21 cellular contexts compared by ENCODE assay signal in the genomic region with DNA sequence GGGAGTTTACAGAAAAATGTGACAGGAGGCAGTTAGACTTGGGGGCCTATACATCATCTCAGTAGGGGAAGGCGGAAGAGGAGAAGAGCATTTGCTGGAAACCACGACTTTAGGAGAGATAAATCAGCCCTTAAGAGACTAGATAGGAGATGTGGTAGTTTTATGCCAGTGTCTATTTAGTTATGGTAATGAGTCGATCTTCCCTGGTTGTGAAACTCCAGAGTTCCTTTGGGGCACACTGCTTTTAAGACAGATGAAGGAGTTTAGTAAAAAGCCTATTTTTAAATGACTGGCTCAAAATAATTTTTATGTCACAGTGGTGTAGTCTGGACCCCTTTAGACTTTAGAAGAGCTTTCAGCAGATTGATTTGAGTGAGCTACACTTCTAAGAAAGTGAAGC. TPM values are rescaled to one million over a fixed set of nuclear protein-coding genes. Genes with fewer than 3 reads are reported as not detected.
A peak's percentile ranks its signal among the peaks of the same experiment; 100 is the strongest.
DNase-seq lines count a peak whose midpoint lies in the region; ATAC-seq and TF ChIP-seq lines count a peak whose summit lies in the region.
"Had no signal": no experiment of that assay in that cellular context is flagged by ENCODE, and none has a peak within 500 bp of the region (broad histone marks: within the 10 kb centered on the region; RNA-seq: fewer than 3 reads in every experiment).

No MANE protein-coding gene starts in this region.

- no peak for TF ChIP-seq POLR2A in NB4 (IDR thresholded peaks at IDR 0.05; ENCODE audit: extremely low read depth, insufficient read length)

- WGBS in GM23248 (ENCODE audit: low coverage in 1 of 2, low lambda C conversion rate in 2 of 2, missing lambda C conversion rate in 2 of 2), 2 experiments, result 90% methylated on average over 3 of the region's 3 CpGs
- WGBS in psoas muscle, 3 donors, result 43 to 70% (median 45%) methylated on average over 3 of the region's 3 CpGs

- H3F3A ChIP-seq in GM23248 (ENCODE audit: insufficient read depth), result no peaks in the 10 kb centered on the region
- H3F3A ChIP-seq in neural progenitor cell (ENCODE audit: low read depth), result no peaks in the 10 kb centered on the region

- H3K4me1 ChIP-seq in GM23248 (ENCODE audit: insufficient read depth) (no peaks in the 10 kb centered on the region), psoas muscle (peaks cover 66% of the 10 kb centered on the region), neural progenitor cell (peaks cover 10% of the 10 kb centered on the region)

- H3K9ac ChIP-seq in GM23248 (no peak overlapping the region), neural progenitor cell (no peak overlapping the region)

- H3K4me1 Mint-ChIP-seq in neural progenitor cell, result peaks cover 18% of the 10 kb centered on the region
- H3K4me1 Mint-ChIP-seq: B cell had no signal

- no peak for TF ChIP-seq CTCF in NB4 (IDR thresholded peaks at IDR 0.05; ENCODE audit: low read depth, low read length)
- TF ChIP-seq CTCF in fibroblast of mammary gland (conservative IDR thresholded peaks at IDR 0.05; ENCODE audit: control insufficient read depth, insufficient read depth, low read depth, low read length), result no peak
- no peak for TF ChIP-seq CTCF in psoas muscle (IDR thresholded peaks at IDR 0.05)
- TF ChIP-seq CTCF in neural progenitor cell (IDR thresholded peaks at IDR 0.05), result no peak

- DNase-seq in GM23248 (peak; percentile 40), NB4 (ENCODE audit: low read depth) (peak; percentile 23), fibroblast of mammary gland (ENCODE audit: low read depth) (peak; percentile 34), psoas muscle (no peak), neural progenitor cell (ENCODE audit: low spot score) (no peak), HUDEP-2 (lab: John Stamatoyannopoulos, UW; ENCODE audit: unreplicated experiment in 76 of 76) (no peak)
- no peak for DNase-seq in stimulated activated CD4-positive, alpha-beta T cell treated with anti-CD3 and anti-CD28 coated beads, Interleukin-12 subunit alpha, Interleukin-12 subunit beta, amount 100 ng/mL, for 4 hours
- DNase-seq: ACHN; CD4-positive, CD25-positive, alpha-beta regulatory T cell; COR-L47; DMS 273 treated with DMSO at 0.1 percent for 48 hours; DND-41; NCI-H1417 treated with DMSO at 0.1 percent for 48 hours; NCI-H187 treated with DMSO at 0.1 percent for 48 hours; NCI-H2227 treated with DMSO at 0.1 percent for 48 hours; NCI-H510A treated with DMSO at 0.1 percent for 48 hours; PC-3; SW 1271 had no signal

- H3K4me2 ChIP-seq in GM23248 (ENCODE audit: unreplicated experiment) (no peak overlapping the region), neural progenitor cell (no peak overlapping the region)

- no peaks in the 10 kb centered on the region for H3K9me2 ChIP-seq in GM23248 (ENCODE audit: insufficient read depth)

- H3K79me2 ChIP-seq in GM23248 (ENCODE audit: insufficient read depth), result peaks cover 91% of the 10 kb centered on the region
- H3K79me2 ChIP-seq in neural progenitor cell (ENCODE audit: low read depth), result no peaks in the 10 kb centered on the region

- intact Hi-C loops in psoas muscle (cut with DNase I), result loop anchor here in 1 of 2 donors (10.0 kb wide), 1 partner anchor 444 kb away; no protein-coding TSS in a partner anchor

- H3K9me3 ChIP-seq in GM23248 (ENCODE audit: low read depth), result no peaks in the 10 kb centered on the region
- H3K9me3 ChIP-seq in psoas muscle, result no peaks in the 10 kb centered on the region
- no peaks in the 10 kb centered on the region for H3K9me3 ChIP-seq in neural progenitor cell (ENCODE audit: low read depth)

- no peak overlapping the region for H3K27ac ChIP-seq in GM23248
- peak overlapping the region; percentile 98 for H3K27ac ChIP-seq in psoas muscle
- H3K27ac ChIP-seq in neural progenitor cell, result no peak overlapping the region

- no peak overlapping the region for H2AFZ ChIP-seq in GM23248
- H2AFZ ChIP-seq in neural progenitor cell (replicated peaks), result no peak overlapping the region

- H3K27ac Mint-ChIP-seq in neural progenitor cell, result no peak overlapping the region
- H3K27ac Mint-ChIP-seq: B cell, H9 had no signal

- no peak for ATAC-seq in psoas muscle
- ATAC-seq: K562 had no signal

- H3K9me3 Mint-ChIP-seq in neural progenitor cell, result no peaks in the 10 kb centered on the region
- H3K9me3 Mint-ChIP-seq: CD4-positive, CD25-positive, alpha-beta regulatory T cell; H9 had no signal

- no peaks in the 10 kb centered on the region for H3K27me3 Mint-ChIP-seq in neural progenitor cell (ENCODE audit: insufficient read depth, low read depth)
- H3K27me3 Mint-ChIP-seq: B cell; CD4-positive, CD25-positive, alpha-beta regulatory T cell had no signal

- H3K27me3 ChIP-seq in GM23248 (replicated peaks; ENCODE audit: insufficient read depth) (no peaks in the 10 kb centered on the region), psoas muscle (ENCODE audit: insufficient read depth in 3 of 3, low read length in 2 of 3) (no peaks in the 10 kb centered on the region), neural progenitor cell (peaks cover 3% of the 10 kb centered on the region)

- no peaks in the 10 kb centered on the region for H3K36me3 Mint-ChIP-seq in neural progenitor cell

- H3K4me3 ChIP-seq in GM23248 (no peak overlapping the region), NB4 (ENCODE audit: low read depth, low read length) (no peak overlapping the region), fibroblast of mammary gland (ENCODE audit: control insufficient read depth, low read depth, low read length) (no peak overlapping the region), psoas muscle (peak overlapping the region; percentile 42), neural progenitor cell (no peak overlapping the region)
- H3K4me3 ChIP-seq: K562 had no signal

- H3K36me3 ChIP-seq in GM23248 (ENCODE audit: low read depth) (no peaks in the 10 kb centered on the region), psoas muscle (ENCODE audit: insufficient read depth in 1 of 2, low read depth in 1 of 2) (peaks cover 0 to 9% of the 10 kb centered on the region in 2 donors), neural progenitor cell (no peaks in the 10 kb centered on the region)

- H4K20me1 ChIP-seq in GM23248 (ENCODE audit: insufficient read depth) (0 out of 2 replicates have a peak, but pooled peaks cover 4% of the 10 kb centered on the region), neural progenitor cell (ENCODE audit: low read depth) (no peaks in the 10 kb centered on the region)

- in situ Hi-C loops in GM23248 (cut with MboI), result loop anchor here (25.0 kb wide), 1 partner anchor 636 kb away; no protein-coding TSS in a partner anchor

- H3K4me3 Mint-ChIP-seq in neural progenitor cell, result no peak overlapping the region
- H3K4me3 Mint-ChIP-seq: B cell, H9 had no signal

RNA-seq across cellular contexts. Expression of a gene that starts 7.8 kb away (rescaled TPM):
- 118 and 128 TPM in 2 replicates for total RNA-seq in GM23248 (2014; rRNA removed; shearing (Covaris generic))
- polyA plus RNA-seq in GM23248 (2016; fragmentation: Nextera tagmentation; extraction: Ambion mirVana) (118 and 123 TPM in 2 replicates), psoas muscle (100 to 1,000 TPM in 2 of 3 donors, 10 to 100 TPM in 1; 59.6 to 364 (median 305) TPM)
- total RNA-seq in psoas muscle (100 to 1,000 TPM; 327 to 543 (median 456) TPM), neural progenitor cell (ENCODE audit: low replicate concordance) (22.7 and 29.0 TPM in 2 replicates)

Comparison
In these comparisons a context has a peak if more than half of its experiments do, and no peak if none do; other contexts are left out.
1. DNase-seq: peak in GM23248 (single experiment), NB4 (single experiment) and fibroblast of mammary gland (single experiment); none in psoas muscle (0 of 2), neural progenitor cell (single experiment), HUDEP-2 (0 of 76) and stimulated activated CD4-positive, alpha-beta T cell treated with anti-CD3 and anti-CD28 coated beads, Interleukin-12 subunit alpha, Interleukin-12 subunit beta, amount 100 ng/mL, for 4 hours (single experiment).